In the genomic region with DNA sequence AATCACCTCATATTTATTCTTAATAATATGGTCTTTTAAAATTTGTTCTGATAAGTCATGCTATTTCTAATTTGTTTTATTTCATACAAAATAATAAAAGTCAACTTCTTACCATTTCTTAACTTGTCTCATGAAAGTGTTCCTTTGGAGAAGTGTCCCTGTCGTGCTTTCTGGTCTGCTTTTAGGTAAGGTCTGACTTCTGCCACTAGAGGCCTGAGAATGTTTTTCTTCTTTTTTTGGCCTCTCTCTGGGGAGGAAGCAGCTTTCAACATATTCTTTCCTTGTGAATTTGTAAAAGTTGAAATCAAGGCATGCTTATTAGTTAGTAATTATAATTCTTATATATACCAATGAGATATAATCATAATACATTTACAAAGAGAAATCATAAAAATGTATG, we compare ENCODE assay signal across 10 cellular contexts. TPM values are rescaled to one million over a fixed set of nuclear protein-coding genes. Genes with fewer than 3 reads are reported as not detected.
DNase-seq lines count a peak whose midpoint lies in the region; ATAC-seq, FAIRE-seq and TF ChIP-seq lines count a peak whose summit lies in the region.
"Had no signal": no experiment of that assay in that cellular context is flagged by ENCODE, and none has a peak within 500 bp of the region (broad histone marks: within the 10 kb centered on the region; RNA-seq: fewer than 3 reads in every experiment).

No MANE protein-coding gene starts in this region.

- peak; percentile 55; the same call in 1 of the 3 replicates for ATAC-seq in SK-N-SH treated with all-trans-retinoic acid at 6 μM for 48 hours
- ATAC-seq in activated T-helper 17 cell treated with anti-CD3 and anti-CD28 coated beads, Interleukin-2, amount 50 U/mL, for 72 hours (replicated peaks) = no peak

- no peaks in the 10 kb centered on the region for H3K4me1 Mint-ChIP-seq in activated T-helper 17 cell treated with anti-CD3 and anti-CD28 coated beads, Interleukin-2, amount 50 U/mL, for 72 hours
- H3K4me1 Mint-ChIP-seq: central memory CD8-positive, alpha-beta T cell had no signal

- peak; percentile 90 for FAIRE-seq in islet of Langerhans (lab: Jason Lieb, UNC)

- no peaks in the 10 kb centered on the region for H3K36me3 Mint-ChIP-seq in activated T-helper 17 cell treated with anti-CD3 and anti-CD28 coated beads, Interleukin-2, amount 50 U/mL, for 72 hours (ENCODE audit: low read depth)

- H3K4me3 Mint-ChIP-seq in activated T-helper 17 cell treated with anti-CD3 and anti-CD28 coated beads, Interleukin-2, amount 50 U/mL, for 72 hours = no peak overlapping the region
- H3K4me3 Mint-ChIP-seq: central memory CD8-positive, alpha-beta T cell had no signal

- no peak overlapping the region for H3K27ac Mint-ChIP-seq in activated T-helper 17 cell treated with anti-CD3 and anti-CD28 coated beads, Interleukin-2, amount 50 U/mL, for 72 hours

- no peaks in the 10 kb centered on the region for H3K27me3 Mint-ChIP-seq in activated T-helper 17 cell treated with anti-CD3 and anti-CD28 coated beads, Interleukin-2, amount 50 U/mL, for 72 hours
- H3K27me3 Mint-ChIP-seq: central memory CD8-positive, alpha-beta T cell had no signal

- DNase-seq in DMS 273 (lab: John Stamatoyannopoulos, UW; ENCODE audit: unreplicated experiment) = peak; percentile 77
- DNase-seq in HCEC 1CT = peak; percentile 10
- DNase-seq in SW 1271 (lab: John Stamatoyannopoulos, UW) = no peak
- DNase-seq in NCI-H2227 (lab: John Stamatoyannopoulos, UW; ENCODE audit: unreplicated experiment) = no peak
- DNase-seq in putamen (ENCODE audit: low spot score) = no peak
- DNase-seq: midbrain had no signal

- peaks cover 6% of the 10 kb centered on the region for H3K9me3 Mint-ChIP-seq in activated T-helper 17 cell treated with anti-CD3 and anti-CD28 coated beads, Interleukin-2, amount 50 U/mL, for 72 hours

TF ChIP-seq in SK-N-SH treated with all-trans-retinoic acid at 6 μM for 48 hours, 23 proteins besides CTCF, POLR2A, EP300 and RAD21:
- no peak for TF ChIP-seq ARNTL (CRISPR knock-in tag; IDR thresholded peaks at IDR 0.05; ENCODE audit: borderline replicate concordance, low read depth)

RNA-seq across cellular contexts. Expression of a gene that starts 39.4 kb away (rescaled TPM):
- total RNA-seq in activated T-helper 17 cell treated with anti-CD3 and anti-CD28 coated beads, Interleukin-2, amount 50 U/mL, for 72 hours = under 1 TPM; 0.24 to 0.26 TPM

Comparison
In these comparisons a context has a peak if more than half of its experiments do, and no peak if none do; other contexts are left out.
1. DNase-seq: peak in DMS 273 (single experiment) and HCEC 1CT (single experiment); none in SW 1271 (0 of 2), NCI-H2227 (single experiment) and putamen (single experiment).